In the genomic region with DNA sequence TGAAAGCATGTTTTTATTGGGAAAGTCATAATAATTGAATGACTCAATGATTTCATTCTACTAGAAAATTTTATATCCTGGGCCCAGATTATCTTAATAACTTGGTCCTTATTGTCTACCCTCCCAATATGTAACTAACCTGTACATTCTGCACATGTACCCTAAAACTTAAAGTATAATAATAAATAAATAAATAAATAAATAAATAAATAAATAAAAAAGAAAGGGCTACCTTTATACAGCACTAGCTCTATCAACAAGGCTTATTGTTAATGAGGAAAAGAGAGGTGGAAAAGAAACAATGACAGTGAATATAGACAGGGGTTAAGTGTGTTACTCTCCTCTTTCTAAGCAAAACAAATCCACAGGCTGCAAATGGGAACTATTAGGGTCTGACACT, we compare ENCODE assay signal across 1 cellular context.
TF ChIP-seq lines count a peak whose summit lies in the region.

No MANE protein-coding gene starts in this region.

TF ChIP-seq in HEK293, 187 proteins besides CTCF, POLR2A, EP300 and RAD21 (continued from another document):
- TF ChIP-seq ELK4 (IDR thresholded peaks at IDR 0.05; ENCODE audit: borderline replicate concordance, low read depth, low read length) (no peak), KLF17 (tag by site-specific recombination; IDR thresholded peaks at IDR 0.05) (no peak), ZNF555 (tag by site-specific recombination; conservative IDR thresholded peaks at IDR 0.05) (peak; percentile 72), ZNF335 (tag by site-specific recombination; conservative IDR thresholded peaks at IDR 0.05) (no peak), GLIS1 (tag by site-specific recombination; IDR thresholded peaks at IDR 0.05) (no peak), OSR2 (tag by site-specific recombination; IDR thresholded peaks at IDR 0.05) (no peak), GLIS2 (tag by site-specific recombination; IDR thresholded peaks at IDR 0.05) (no peak), YY1 (tag by site-specific recombination; IDR thresholded peaks at IDR 0.05) (no peak), ZNF394 (tag by site-specific recombination; IDR thresholded peaks at IDR 0.05; ENCODE audit: borderline replicate concordance) (peak; percentile 77; the same call in 1 of the 2 replicates), ZNF510 (tag by site-specific recombination; IDR thresholded peaks at IDR 0.05; ENCODE audit: insufficient replicate concordance) (no peak), ZNF629 (tag by site-specific recombination; IDR thresholded peaks at IDR 0.05) (no peak), ZNF302 (tag by site-specific recombination; IDR thresholded peaks at IDR 0.05; ENCODE audit: low read depth) (no peak), ZNF658 (tag by site-specific recombination; IDR thresholded peaks at IDR 0.05) (no peak), ZNF354C (tag by site-specific recombination; IDR thresholded peaks at IDR 0.05; ENCODE audit: borderline replicate concordance, low read depth) (no peak), ZNF404 (tag by site-specific recombination; IDR thresholded peaks at IDR 0.05) (no peak), ZNF132 (tag by site-specific recombination; IDR thresholded peaks at IDR 0.05; ENCODE audit: borderline replicate concordance) (no peak), ZNF433 (tag by site-specific recombination; IDR thresholded peaks at IDR 0.05; ENCODE audit: low read depth) (no peak), FEZF1 (tag by site-specific recombination; IDR thresholded peaks at IDR 0.05) (no peak), ZNF530 (tag by site-specific recombination; IDR thresholded peaks at IDR 0.05; ENCODE audit: low read depth) (0 out of 2 replicates have a peak, but pooled peaks have one; percentile 23), ZNF623 (tag by site-specific recombination; IDR thresholded peaks at IDR 0.05) (peak; percentile 46), ZNF416 (tag by site-specific recombination; IDR thresholded peaks at IDR 0.05) (no peak), YY2 (tag by site-specific recombination; IDR thresholded peaks at IDR 0.05) (no peak), ZNF426 (tag by site-specific recombination; IDR thresholded peaks at IDR 0.05) (peak; percentile 66), ZSCAN23 (tag by site-specific recombination; IDR thresholded peaks at IDR 0.05) (no peak), ZNF2 (tag by site-specific recombination; IDR thresholded peaks at IDR 0.05) (no peak), KLF16 (tag by site-specific recombination; IDR thresholded peaks at IDR 0.05) (no peak), ZNF16 (tag by site-specific recombination; IDR thresholded peaks at IDR 0.05; ENCODE audit: low read depth) (no peak), ZNF140 (tag by site-specific recombination; IDR thresholded peaks at IDR 0.05) (peak; percentile 61), ZNF174 (tag by site-specific recombination; IDR thresholded peaks at IDR 0.05) (no peak), ZNF211 (tag by site-specific recombination; IDR thresholded peaks at IDR 0.05; ENCODE audit: low read depth) (no peak), ZNF449 (tag by site-specific recombination; IDR thresholded peaks at IDR 0.05) (no peak), SP2 (tag by site-specific recombination; IDR thresholded peaks at IDR 0.05) (no peak), ZNF677 (tag by site-specific recombination; IDR thresholded peaks at IDR 0.05) (no peak), ZNF521 (tag by site-specific recombination; IDR thresholded peaks at IDR 0.05) (no peak), ZNF501 (tag by site-specific recombination; IDR thresholded peaks at IDR 0.05) (no peak), ZBTB48 (tag by site-specific recombination; IDR thresholded peaks at IDR 0.05) (no peak), ZNF391 (tag by site-specific recombination; IDR thresholded peaks at IDR 0.05; ENCODE audit: borderline replicate concordance, low read depth) (no peak), BCL11A (tag by site-specific recombination; IDR thresholded peaks at IDR 0.05; ENCODE audit: low read depth) (no peak), ZNF221 (tag by site-specific recombination; IDR thresholded peaks at IDR 0.05; ENCODE audit: borderline replicate concordance) (no peak), ZNF148 (tag by site-specific recombination; IDR thresholded peaks at IDR 0.05; ENCODE audit: borderline replicate concordance) (no peak), ZEB2 (tag by site-specific recombination; IDR thresholded peaks at IDR 0.05) (no peak)
- TF ChIP-seq, protein P1, sequence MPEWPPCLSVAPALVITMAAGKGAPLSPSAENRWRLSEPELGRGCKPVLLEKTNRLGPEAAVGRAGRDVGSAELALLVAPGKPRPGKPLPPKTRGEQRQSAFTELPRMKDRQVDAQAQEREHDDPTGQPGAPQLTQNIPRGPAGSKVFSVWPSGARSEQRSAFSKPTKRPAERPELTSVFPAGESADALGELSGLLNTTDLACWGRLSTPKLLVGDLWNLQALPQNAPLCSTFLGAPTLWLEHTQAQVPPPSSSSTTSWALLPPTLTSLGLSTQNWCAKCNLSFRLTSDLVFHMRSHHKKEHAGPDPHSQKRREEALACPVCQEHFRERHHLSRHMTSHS (tag by site-specific recombination; IDR thresholded peaks at IDR 0.05): no peak
- TF ChIP-seq, protein P2, sequence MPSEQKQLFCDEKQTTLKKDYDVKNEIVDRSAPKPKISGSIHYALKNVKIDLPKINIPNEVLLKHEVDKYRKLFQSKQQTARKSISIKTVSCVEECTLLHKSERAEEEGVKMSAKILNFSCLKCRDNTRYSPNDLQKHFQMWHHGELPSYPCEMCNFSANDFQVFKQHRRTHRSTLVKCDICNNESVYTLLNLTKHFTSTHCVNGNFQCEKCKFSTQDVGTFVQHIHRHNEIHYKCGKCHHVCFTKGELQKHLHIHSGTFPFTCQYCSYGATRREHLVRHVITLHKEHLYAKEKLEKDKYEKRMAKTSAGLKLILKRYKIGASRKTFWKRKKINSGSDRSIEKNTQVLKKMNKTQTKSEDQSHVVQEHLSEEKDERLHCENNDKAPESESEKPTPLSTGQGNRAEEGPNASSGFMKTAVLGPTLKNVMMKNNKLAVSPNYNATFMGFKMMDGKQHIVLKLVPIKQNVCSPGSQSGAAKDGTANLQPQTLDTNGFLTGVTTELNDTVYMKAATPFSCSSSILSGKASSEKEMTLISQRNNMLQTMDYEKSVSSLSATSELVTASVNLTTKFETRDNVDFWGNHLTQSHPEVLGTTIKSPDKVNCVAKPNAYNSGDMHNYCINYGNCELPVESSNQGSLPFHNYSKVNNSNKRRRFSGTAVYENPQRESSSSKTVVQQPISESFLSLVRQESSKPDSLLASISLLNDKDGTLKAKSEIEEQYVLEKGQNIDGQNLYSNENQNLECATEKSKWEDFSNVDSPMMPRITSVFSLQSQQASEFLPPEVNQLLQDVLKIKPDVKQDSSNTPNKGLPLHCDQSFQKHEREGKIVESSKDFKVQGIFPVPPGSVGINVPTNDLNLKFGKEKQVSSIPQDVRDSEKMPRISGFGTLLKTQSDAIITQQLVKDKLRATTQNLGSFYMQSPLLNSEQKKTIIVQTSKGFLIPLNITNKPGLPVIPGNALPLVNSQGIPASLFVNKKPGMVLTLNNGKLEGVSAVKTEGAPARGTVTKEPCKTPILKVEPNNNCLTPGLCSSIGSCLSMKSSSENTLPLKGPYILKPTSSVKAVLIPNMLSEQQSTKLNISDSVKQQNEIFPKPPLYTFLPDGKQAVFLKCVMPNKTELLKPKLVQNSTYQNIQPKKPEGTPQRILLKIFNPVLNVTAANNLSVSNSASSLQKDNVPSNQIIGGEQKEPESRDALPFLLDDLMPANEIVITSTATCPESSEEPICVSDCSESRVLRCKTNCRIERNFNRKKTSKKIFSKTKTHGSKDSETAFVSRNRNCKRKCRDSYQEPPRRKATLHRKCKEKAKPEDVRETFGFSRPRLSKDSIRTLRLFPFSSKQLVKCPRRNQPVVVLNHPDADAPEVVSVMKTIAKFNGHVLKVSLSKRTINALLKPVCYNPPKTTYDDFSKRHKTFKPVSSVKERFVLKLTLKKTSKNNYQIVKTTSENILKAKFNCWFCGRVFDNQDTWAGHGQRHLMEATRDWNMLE (tag by site-specific recombination; conservative IDR thresholded peaks at IDR 0.05; ENCODE audit: low read depth): peak; percentile 78
- TF ChIP-seq, protein P3, sequence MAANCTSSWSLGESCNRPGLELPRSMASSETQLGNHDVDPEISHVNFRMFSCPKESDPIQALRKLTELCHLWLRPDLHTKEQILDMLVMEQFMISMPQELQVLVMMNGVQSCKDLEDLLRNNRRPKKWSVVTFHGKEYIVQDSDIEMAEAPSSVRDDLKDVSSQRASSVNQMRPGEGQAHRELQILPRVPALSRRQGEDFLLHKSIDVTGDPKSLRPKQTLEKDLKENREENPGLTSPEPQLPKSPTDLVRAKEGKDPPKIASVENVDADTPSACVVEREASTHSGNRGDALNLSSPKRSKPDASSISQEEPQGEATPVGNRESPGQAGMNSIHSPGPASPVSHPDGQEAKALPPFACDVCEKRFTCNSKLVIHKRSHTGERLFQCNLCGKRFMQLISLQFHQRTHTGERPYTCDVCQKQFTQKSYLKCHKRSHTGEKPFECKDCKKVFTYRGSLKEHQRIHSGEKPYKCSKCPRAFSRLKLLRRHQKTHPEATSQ (tag by site-specific recombination; IDR thresholded peaks at IDR 0.05): no peak
- TF ChIP-seq, protein P4, sequence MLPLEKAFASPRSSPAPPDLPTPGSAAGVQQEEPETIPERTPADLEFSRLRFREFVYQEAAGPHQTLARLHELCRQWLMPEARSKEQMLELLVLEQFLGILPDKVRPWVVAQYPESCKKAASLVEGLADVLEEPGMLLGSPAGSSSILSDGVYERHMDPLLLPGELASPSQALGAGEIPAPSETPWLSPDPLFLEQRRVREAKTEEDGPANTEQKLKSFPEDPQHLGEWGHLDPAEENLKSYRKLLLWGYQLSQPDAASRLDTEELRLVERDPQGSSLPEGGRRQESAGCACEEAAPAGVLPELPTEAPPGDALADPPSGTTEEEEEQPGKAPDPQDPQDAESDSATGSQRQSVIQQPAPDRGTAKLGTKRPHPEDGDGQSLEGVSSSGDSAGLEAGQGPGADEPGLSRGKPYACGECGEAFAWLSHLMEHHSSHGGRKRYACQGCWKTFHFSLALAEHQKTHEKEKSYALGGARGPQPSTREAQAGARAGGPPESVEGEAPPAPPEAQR (tag by site-specific recombination; IDR thresholded peaks at IDR 0.05): no peak
- TF ChIP-seq, protein P5, sequence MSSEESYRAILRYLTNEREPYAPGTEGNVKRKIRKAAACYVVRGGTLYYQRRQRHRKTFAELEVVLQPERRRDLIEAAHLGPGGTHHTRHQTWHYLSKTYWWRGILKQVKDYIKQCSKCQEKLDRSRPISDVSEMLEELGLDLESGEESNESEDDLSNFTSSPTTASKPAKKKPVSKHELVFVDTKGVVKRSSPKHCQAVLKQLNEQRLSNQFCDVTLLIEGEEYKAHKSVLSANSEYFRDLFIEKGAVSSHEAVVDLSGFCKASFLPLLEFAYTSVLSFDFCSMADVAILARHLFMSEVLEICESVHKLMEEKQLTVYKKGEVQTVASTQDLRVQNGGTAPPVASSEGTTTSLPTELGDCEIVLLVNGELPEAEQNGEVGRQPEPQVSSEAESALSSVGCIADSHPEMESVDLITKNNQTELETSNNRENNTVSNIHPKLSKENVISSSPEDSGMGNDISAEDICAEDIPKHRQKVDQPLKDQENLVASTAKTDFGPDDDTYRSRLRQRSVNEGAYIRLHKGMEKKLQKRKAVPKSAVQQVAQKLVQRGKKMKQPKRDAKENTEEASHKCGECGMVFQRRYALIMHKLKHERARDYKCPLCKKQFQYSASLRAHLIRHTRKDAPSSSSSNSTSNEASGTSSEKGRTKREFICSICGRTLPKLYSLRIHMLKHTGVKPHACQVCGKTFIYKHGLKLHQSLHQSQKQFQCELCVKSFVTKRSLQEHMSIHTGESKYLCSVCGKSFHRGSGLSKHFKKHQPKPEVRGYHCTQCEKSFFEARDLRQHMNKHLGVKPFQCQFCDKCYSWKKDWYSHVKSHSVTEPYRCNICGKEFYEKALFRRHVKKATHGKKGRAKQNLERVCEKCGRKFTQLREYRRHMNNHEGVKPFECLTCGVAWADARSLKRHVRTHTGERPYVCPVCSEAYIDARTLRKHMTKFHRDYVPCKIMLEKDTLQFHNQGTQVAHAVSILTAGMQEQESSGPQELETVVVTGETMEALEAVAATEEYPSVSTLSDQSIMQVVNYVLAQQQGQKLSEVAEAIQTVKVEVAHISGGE (tag by site-specific recombination; conservative IDR thresholded peaks at IDR 0.05; ENCODE audit: low read depth): peak; percentile 65
